In genomic region chr18:76922107-76922506, GRCh38 we compare ENCODE assay signal across 8 cellular contexts.
DNase-seq lines count a peak whose midpoint lies in the region; ATAC-seq, FAIRE-seq and TF ChIP-seq lines count a peak whose summit lies in the region.

No MANE protein-coding gene starts in this region.

- no peaks in the 10 kb centered on the region for H3K27me3 ChIP-seq in CD4-positive, CD25-positive, alpha-beta regulatory T cell (ENCODE audit: control insufficient read depth, insufficient read depth, low read length)
- no peaks in the 10 kb centered on the region for H3K27me3 ChIP-seq in pancreas
- H3K27me3 ChIP-seq in vagina, result no peaks in the 10 kb centered on the region

- no peaks in the 10 kb centered on the region for H3K4me1 ChIP-seq in CD4-positive, CD25-positive, alpha-beta regulatory T cell (ENCODE audit: control insufficient read depth, insufficient read depth, low read length, poor library complexity, severe bottlenecking)
- H3K4me1 ChIP-seq in pancreas, result no peaks in the 10 kb centered on the region
- no peaks in the 10 kb centered on the region for H3K4me1 ChIP-seq in vagina

- peaks cover 69% of the 10 kb centered on the region for H3K36me3 ChIP-seq in CD4-positive, CD25-positive, alpha-beta regulatory T cell (ENCODE audit: control insufficient read depth, insufficient read depth, low read length)
- H3K36me3 ChIP-seq in pancreas (peaks cover 0 to 44% (median 0%) of the 10 kb centered on the region in 3 donors), vagina (peaks cover 4 to 47% of the 10 kb centered on the region in 2 donors)

- DNase-seq in CD4-positive, CD25-positive, alpha-beta regulatory T cell, result peak; percentile 10 to 76 (median 49)
- DNase-seq in GM19238 (ENCODE audit: insufficient read length, low spot score) (peak; percentile 66), NCI-H526 (lab: John Stamatoyannopoulos, UW) (peak; percentile 57 to 73), activated T-cell treated with anti-CD3 and anti-CD28 coated beads for 48 hours (ENCODE audit: low read depth) (peak; percentile 27), fibroblast of the aortic adventitia (ENCODE audit: low read depth) (peak; percentile 46), pancreas (peak in 1 of 6 donors; percentile 15), vagina (ENCODE audit: extremely low spot score in 2 of 2) (no peak)

- no peak for TF ChIP-seq POLR2A in vagina (IDR thresholded peaks at IDR 0.05)

- no peak for FAIRE-seq in pancreas (lab: Jason Lieb, UNC)

- no peaks in the 10 kb centered on the region for H3K9me3 ChIP-seq in CD4-positive, CD25-positive, alpha-beta regulatory T cell (ENCODE audit: control insufficient read depth in 2 of 2, low read length in 2 of 2)
- no peaks in the 10 kb centered on the region for H3K9me3 ChIP-seq in pancreas
- no peaks in the 10 kb centered on the region for H3K9me3 ChIP-seq in vagina

- no peaks in the 10 kb centered on the region for H3K27me3 Mint-ChIP-seq in CD4-positive, CD25-positive, alpha-beta regulatory T cell

- TF ChIP-seq CTCF in fibroblast of the aortic adventitia (IDR thresholded peaks at IDR 0.05; ENCODE audit: insufficient read depth, low read length), result peak; percentile 64
- TF ChIP-seq CTCF in pancreas (IDR thresholded peaks at IDR 0.05), result peak in 2 of 4 donors; percentile 21 to 22
- TF ChIP-seq CTCF in vagina (IDR thresholded peaks at IDR 0.05), result peak in 1 of 3 experiments; percentile 25

- 60 to 65% methylated on average over 10 of the region's 10 CpGs for WGBS in pancreas, 2 donors

- H3K4me3 Mint-ChIP-seq in CD4-positive, CD25-positive, alpha-beta regulatory T cell, result peak overlapping the region in 1 of 4 donors; percentile 15

- H3K4me1 Mint-ChIP-seq in CD4-positive, CD25-positive, alpha-beta regulatory T cell, result peaks cover 0 to 18% (median 13%) of the 10 kb centered on the region in 4 donors

- intact Hi-C loops in pancreas (cut with DNase I), result no loop called here
- intact Hi-C loops in vagina (cut with DNase I), result loop anchor here (5.0 kb wide), 1 partner anchor 975 kb away; no protein-coding TSS in a partner anchor

- H3K9me3 Mint-ChIP-seq in CD4-positive, CD25-positive, alpha-beta regulatory T cell, result no peaks in the 10 kb centered on the region

- H3K4me3 ChIP-seq in CD4-positive, CD25-positive, alpha-beta regulatory T cell (ENCODE audit: low read depth, low read length), result no peak overlapping the region
- H3K4me3 ChIP-seq in fibroblast of the aortic adventitia (ENCODE audit: low read depth, low read length) (no peak overlapping the region), pancreas (no peak overlapping the region), vagina (no peak overlapping the region)

- peak; percentile 94 to 96 for ATAC-seq in CD4-positive, CD25-positive, alpha-beta regulatory T cell (ENCODE audit: low read depth in 2 of 2)
- ATAC-seq in HG03175 (IDR thresholded peaks at IDR 0.05; ENCODE audit: unreplicated experiment), result peak; percentile 99
- ATAC-seq in pancreas, result peak in 3 of 4 donors; percentile 81 to 94 (median 86)

- no peak overlapping the region for H3K27ac ChIP-seq in CD4-positive, CD25-positive, alpha-beta regulatory T cell (ENCODE audit: insufficient read depth, low read length, poor library complexity, severe bottlenecking)
- H3K27ac ChIP-seq in pancreas (no peak overlapping the region), vagina (no peak overlapping the region)

- H3K36me3 Mint-ChIP-seq in CD4-positive, CD25-positive, alpha-beta regulatory T cell, result peaks cover 62% of the 10 kb centered on the region

- peak overlapping the region in 2 of 3 donors; percentile 15 to 48 for H3K27ac Mint-ChIP-seq in CD4-positive, CD25-positive, alpha-beta regulatory T cell

Comparison
In these comparisons a context has a peak if more than half of its experiments do, and no peak if none do; other contexts are left out.
1. DNase-seq: peak in CD4-positive, CD25-positive, alpha-beta regulatory T cell (3 of 3), GM19238 (single experiment), NCI-H526 (2 of 2), activated T-cell treated with anti-CD3 and anti-CD28 coated beads for 48 hours (single experiment) and fibroblast of the aortic adventitia (single experiment); none in vagina (0 of 2).
2. Peak in every context shown above with its lines, with median percentiles within 50 percentile points of each other: ATAC-seq.